In genomic region chr14:33646692-33647260, GRCh38 we compare ENCODE assay signal across 17 cellular contexts.
DNase-seq lines count a peak whose midpoint lies in the region; FAIRE-seq and TF ChIP-seq lines count a peak whose summit lies in the region.
"Had no signal": no experiment of that assay in that cellular context is flagged by ENCODE, and none has a peak within 500 bp of the region (broad histone marks: within the 10 kb centered on the region; RNA-seq: fewer than 3 reads in every experiment).

No MANE protein-coding gene starts in this region.

- H3K27ac ChIP-seq in RWPE1 (no peak overlapping the region), fibroblast of lung (ENCODE audit: insufficient read depth, low read length) (no peak overlapping the region), transverse colon (no peak overlapping the region)
- H3K27ac ChIP-seq: colonic mucosa, right lobe of liver had no signal

- no peak overlapping the region for H2AFZ ChIP-seq in fibroblast of lung (ENCODE audit: low read length)

- peak; percentile 30 for FAIRE-seq in H54 (lab: Jason Lieb, UNC)
- FAIRE-seq: K562 had no signal

- no peaks in the 10 kb centered on the region for H4K20me1 ChIP-seq in fibroblast of lung (ENCODE audit: control insufficient read depth, extremely low read depth, insufficient read depth, low read length)

- intact Hi-C loops in transverse colon (cut with DNase I; ENCODE audit: low total_unique reads): no loop called here

- TF ChIP-seq EP300 in transverse colon (IDR thresholded peaks at IDR 0.05; ENCODE audit: low read depth): no peak

- H3K4me3 ChIP-seq in fibroblast of lung (replicated peaks in 1 of 4; ENCODE audit: control extremely low read depth in 1 of 4, insufficient read depth in 1 of 4, low read depth in 3 of 4, low read length in 4 of 4) (no peak overlapping the region), retinal pigment epithelial cell (ENCODE audit: low read length) (no peak overlapping the region), transverse colon (no peak overlapping the region)
- H3K4me3 ChIP-seq: colonic mucosa, K562, right lobe of liver had no signal

- TF ChIP-seq CTCF in RWPE1 (conservative IDR thresholded peaks at IDR 0.05; ENCODE audit: low read depth) (no peak), fibroblast of lung (conservative IDR thresholded peaks at IDR 0.05 in 1 of 2, IDR thresholded peaks at IDR 0.05 in 1 of 2; ENCODE audit: low read depth in 1 of 2, low read length in 2 of 2) (no peak), retinal pigment epithelial cell (conservative IDR thresholded peaks at IDR 0.05; ENCODE audit: low read depth, low read length) (no peak), transverse colon (IDR thresholded peaks at IDR 0.05) (no peak), type B pancreatic cell (conservative IDR thresholded peaks at IDR 0.05) (no peak)

- CTCF ChIA-PET in RWPE1 (lab: Yijun Ruan, JAX): no interaction called here

- no peak overlapping the region for H3K9ac ChIP-seq in fibroblast of lung (ENCODE audit: insufficient read depth, low read length)

- 82 to 85% methylated on average over 2 of the region's 2 CpGs for WGBS in transverse colon (ENCODE audit: low coverage in 1 of 2), 2 donors

- H3K79me2 ChIP-seq in fibroblast of lung (ENCODE audit: control insufficient read depth, insufficient read depth, low read length): no peaks in the 10 kb centered on the region

- no peaks in the 10 kb centered on the region for H3K9me3 Mint-ChIP-seq in type B pancreatic cell
- H3K9me3 Mint-ChIP-seq: activated naive CD4-positive, alpha-beta T cell treated with anti-CD3 and anti-CD28 coated beads, Interleukin-2, amount 50 U/mL, for 24 hours had no signal

- TF ChIP-seq POLR2A in H54 (IDR thresholded peaks at IDR 0.05; ENCODE audit: low read depth, low read length): no peak
- TF ChIP-seq POLR2A in transverse colon (IDR thresholded peaks at IDR 0.05): no peak

- H3K4me3 Mint-ChIP-seq in type B pancreatic cell: no peak overlapping the region
- H3K4me3 Mint-ChIP-seq: activated naive CD4-positive, alpha-beta T cell treated with anti-CD3 and anti-CD28 coated beads, Interleukin-2, amount 50 U/mL, for 24 hours; CD4-positive, CD25-positive, alpha-beta regulatory T cell; natural killer cell had no signal

- no peaks in the 10 kb centered on the region for H3K9me3 ChIP-seq in fibroblast of lung (ENCODE audit: control insufficient read depth, insufficient read depth, low read depth, low read length)
- no peaks in the 10 kb centered on the region for H3K9me3 ChIP-seq in transverse colon
- H3K9me3 ChIP-seq: colonic mucosa, right lobe of liver had no signal

- H3K36me3 ChIP-seq in fibroblast of lung (ENCODE audit: control insufficient read depth, insufficient read depth, low read length) (no peaks in the 10 kb centered on the region), transverse colon (no peaks in the 10 kb centered on the region)
- H3K36me3 ChIP-seq: colonic mucosa, right lobe of liver had no signal

- no peak overlapping the region for H3K4me2 ChIP-seq in fibroblast of lung (ENCODE audit: extremely low read depth, insufficient read depth, low read length)

- in situ Hi-C loops in transverse colon (cut with MboI; ENCODE audit: low pct_ligation_motif_present in 1 of 4, low pct_unique_long_range_greater_than_20kb in 1 of 4, low sequenced_read_pairs in 3 of 4): no loop called here

- H3K27me3 ChIP-seq in fibroblast of lung (ENCODE audit: control insufficient read depth, insufficient read depth, low read length) (no peaks in the 10 kb centered on the region), transverse colon (no peaks in the 10 kb centered on the region)
- H3K27me3 ChIP-seq: colonic mucosa, right lobe of liver had no signal

- POLR2A ChIA-PET in RWPE1 (lab: Yijun Ruan, JAX; ENCODE audit: low non-redundant PET): no interaction called here

- H3K27me3 Mint-ChIP-seq in type B pancreatic cell: peaks cover 43% of the 10 kb centered on the region
- H3K27me3 Mint-ChIP-seq: CD4-positive, CD25-positive, alpha-beta regulatory T cell had no signal

- no peaks in the 10 kb centered on the region for H3K36me3 Mint-ChIP-seq in type B pancreatic cell
- H3K36me3 Mint-ChIP-seq: activated naive CD4-positive, alpha-beta T cell treated with anti-CD3 and anti-CD28 coated beads, Interleukin-2, amount 50 U/mL, for 24 hours; CD4-positive, CD25-positive, alpha-beta regulatory T cell; natural killer cell had no signal

- H3K4me1 ChIP-seq in fibroblast of lung (ENCODE audit: control insufficient read depth, extremely low read depth, insufficient read depth, low read length) (peaks cover 6% of the 10 kb centered on the region), transverse colon (no peaks in the 10 kb centered on the region)
- H3K4me1 ChIP-seq: colonic mucosa, right lobe of liver had no signal

- H3K4me1 Mint-ChIP-seq in type B pancreatic cell (ENCODE audit: unreplicated experiment): peaks cover 19% of the 10 kb centered on the region
- H3K4me1 Mint-ChIP-seq: activated naive CD4-positive, alpha-beta T cell treated with anti-CD3 and anti-CD28 coated beads, Interleukin-2, amount 50 U/mL, for 24 hours; CD4-positive, CD25-positive, alpha-beta regulatory T cell; natural killer cell had no signal

- no peak overlapping the region for H3K27ac Mint-ChIP-seq in type B pancreatic cell
- H3K27ac Mint-ChIP-seq: activated naive CD4-positive, alpha-beta T cell treated with anti-CD3 and anti-CD28 coated beads, Interleukin-2, amount 50 U/mL, for 24 hours; CD4-positive, CD25-positive, alpha-beta regulatory T cell; natural killer cell had no signal

- no peak for DNase-seq in H54 (ENCODE audit: insufficient read length, low spot score)
- peak; percentile 6 for DNase-seq in RWPE1 (ENCODE audit: low spot score)
- peak; percentile 49 to 91 for DNase-seq in fibroblast of lung (ENCODE audit: low read depth in 2 of 2)
- DNase-seq in retinal pigment epithelial cell (ENCODE audit: low read depth): peak; percentile 25
- no peak for DNase-seq in transverse colon
- DNase-seq in type B pancreatic cell (ENCODE audit: extremely low spot score, unreplicated experiment): no peak
- no peak for DNase-seq in NK-92 (lab: John Stamatoyannopoulos, UW; ENCODE audit: unreplicated experiment)
- DNase-seq in D341Med (ENCODE audit: low spot score): no peak
- DNase-seq: CD4-positive, CD25-positive, alpha-beta regulatory T cell; colonic mucosa; glutamatergic neuron; left colon; natural killer cell; NCI-H1694; right lobe of liver had no signal

Comparison
In these comparisons a context has a peak if more than half of its experiments do, and no peak if none do; other contexts are left out.
1. DNase-seq: peak in RWPE1 (single experiment), fibroblast of lung (2 of 2) and retinal pigment epithelial cell (single experiment); none in H54 (single experiment), transverse colon (single experiment), type B pancreatic cell (single experiment), NK-92 (single experiment) and D341Med (single experiment).